18 cellular contexts compared by ENCODE assay signal in genomic region chr12:52074656-52075408, GRCh38. TPM values are rescaled to one million over a fixed set of nuclear protein-coding genes. Genes with fewer than 3 reads are reported as not detected.
DNase-seq lines count a peak whose midpoint lies in the region; ATAC-seq and TF ChIP-seq lines count a peak whose summit lies in the region.
"Had no signal": no experiment of that assay in that cellular context is flagged by ENCODE, and none has a peak within 500 bp of the region (broad histone marks: within the 10 kb centered on the region; RNA-seq: fewer than 3 reads in every experiment).

No MANE protein-coding gene starts in this region.

- intact Hi-C loops in prostate gland (cut with DNase I) (no loop called here), mucosa of descending colon (cut with DNase I, micrococcal nuclease) (no loop called here)

- no peak for TF ChIP-seq CTCF in C4-2B (conservative IDR thresholded peaks at IDR 0.05)
- TF ChIP-seq CTCF in prostate gland (IDR thresholded peaks at IDR 0.05) = no peak
- TF ChIP-seq CTCF in mucosa of descending colon (IDR thresholded peaks at IDR 0.05) = no peak

- DNase-seq in NCI-H187 (lab: John Stamatoyannopoulos, UW) = peak; percentile 72 to 85
- peak; percentile 48 for DNase-seq in SHP77 treated with DMSO at 0.1 percent for 48 hours (lab: John Stamatoyannopoulos, UW)
- no peak for DNase-seq in prostate gland (ENCODE audit: low spot score)
- no peak for DNase-seq in activated CD4-positive, alpha-beta memory T cell treated with anti-CD3 and anti-CD28 coated beads, Interleukin-2, amount 10 ng/mL, durations not matched to agents 7 days and 5 days
- no peak for DNase-seq in mucosa of descending colon
- no peak for DNase-seq in immature natural killer cell
- DNase-seq: activated CD8-positive, alpha-beta memory T cell treated with anti-CD3 and anti-CD28 coated beads, Interleukin-2, amount 50 U/mL, for 4 hours; C1 segment of cervical spinal cord; NCI-H1105; NCI-H526; small intestine had no signal

- no peaks in the 10 kb centered on the region for H3K27me3 Mint-ChIP-seq in activated CD4-positive, alpha-beta memory T cell treated with anti-CD3 and anti-CD28 coated beads, Interleukin-2, amount 10 ng/mL, durations not matched to agents 7 days and 5 days
- H3K27me3 Mint-ChIP-seq in immature natural killer cell (ENCODE audit: low read depth in 3 of 3) = peaks cover 0 to 4% (median 3%) of the 10 kb centered on the region in 3 donors

- H3K4me3 Mint-ChIP-seq in activated CD4-positive, alpha-beta memory T cell treated with anti-CD3 and anti-CD28 coated beads, Interleukin-2, amount 10 ng/mL, durations not matched to agents 7 days and 5 days = no peak overlapping the region
- no peak overlapping the region for H3K4me3 Mint-ChIP-seq in immature natural killer cell

- no peak overlapping the region for H3K4me3 ChIP-seq in prostate gland
- H3K4me3 ChIP-seq in mucosa of descending colon = no peak overlapping the region
- H3K4me3 ChIP-seq: ascending aorta, hepatocyte had no signal

- H3K27me3 ChIP-seq in prostate gland (replicated peaks; ENCODE audit: insufficient read depth) = no peaks in the 10 kb centered on the region
- H3K27me3 ChIP-seq: ascending aorta, hepatocyte had no signal

- peaks cover 38% of the 10 kb centered on the region for H3K4me1 Mint-ChIP-seq in activated CD4-positive, alpha-beta memory T cell treated with anti-CD3 and anti-CD28 coated beads, Interleukin-2, amount 10 ng/mL, durations not matched to agents 7 days and 5 days
- H3K4me1 Mint-ChIP-seq in immature natural killer cell = peaks cover 30 to 36% of the 10 kb centered on the region in 2 donors

- H3K9me3 ChIP-seq in prostate gland = no peaks in the 10 kb centered on the region
- no peaks in the 10 kb centered on the region for H3K9me3 ChIP-seq in mucosa of descending colon
- H3K9me3 ChIP-seq: ascending aorta had no signal

- H3K36me3 ChIP-seq in prostate gland (peaks cover 0 to 9% of the 10 kb centered on the region in 2 donors), mucosa of descending colon (ENCODE audit: low read depth) (no peaks in the 10 kb centered on the region)

- 86% methylated on average over 9 of the region's 9 CpGs for WGBS in prostate gland

- H3K27ac ChIP-seq in C4-2B = peak overlapping the region; percentile 2; the same call in 1 of the 2 replicates
- peak overlapping the region; percentile 45 to 61 for H3K27ac ChIP-seq in prostate gland
- H3K27ac ChIP-seq: ascending aorta, hepatocyte, KMS-11 had no signal

- no peak for ATAC-seq in mucosa of descending colon
- ATAC-seq: HCT116, Panc1, SK-N-SH treated with all-trans-retinoic acid at 6 μM for 48 hours had no signal

- no peaks in the 10 kb centered on the region for H3K9me3 Mint-ChIP-seq in activated CD4-positive, alpha-beta memory T cell treated with anti-CD3 and anti-CD28 coated beads, Interleukin-2, amount 10 ng/mL, durations not matched to agents 7 days and 5 days
- no peaks in the 10 kb centered on the region for H3K9me3 Mint-ChIP-seq in immature natural killer cell

- no peak for TF ChIP-seq POLR2A in prostate gland (IDR thresholded peaks at IDR 0.05)

- H3K4me1 ChIP-seq in prostate gland (replicated peaks) (peaks cover 10% of the 10 kb centered on the region), mucosa of descending colon (ENCODE audit: low read depth) (peaks cover 15% of the 10 kb centered on the region)

- peaks cover 54% of the 10 kb centered on the region for H3K36me3 Mint-ChIP-seq in activated CD4-positive, alpha-beta memory T cell treated with anti-CD3 and anti-CD28 coated beads, Interleukin-2, amount 10 ng/mL, durations not matched to agents 7 days and 5 days (ENCODE audit: low read depth)
- H3K36me3 Mint-ChIP-seq in immature natural killer cell = peaks cover 15 to 28% (median 16%) of the 10 kb centered on the region in 3 donors

- CTCF ChIA-PET in activated CD4-positive, alpha-beta memory T cell treated with anti-CD3 and anti-CD28 coated beads, Interleukin-2, amount 10 ng/mL, durations not matched to agents 7 days and 5 days (lab: Charles Lee) = interaction anchor here (18.2 kb wide), 1 partner anchor 51 kb away, joined by 290 read pairs; no protein-coding TSS in a partner anchor

- POLR2A ChIA-PET in activated CD4-positive, alpha-beta memory T cell treated with anti-CD3 and anti-CD28 coated beads, Interleukin-2, amount 10 ng/mL, durations not matched to agents 7 days and 5 days (lab: Charles Lee) = no interaction called here

- H3K27ac Mint-ChIP-seq in activated CD4-positive, alpha-beta memory T cell treated with anti-CD3 and anti-CD28 coated beads, Interleukin-2, amount 10 ng/mL, durations not matched to agents 7 days and 5 days = no peak overlapping the region
- H3K27ac Mint-ChIP-seq in immature natural killer cell = no peak overlapping the region

RNA-seq across cellular contexts. Expression of gene SMIM41, which starts 4.7 kb away (rescaled TPM):
- 10 to 100 TPM in 1 of 2 donors, 1 to 10 TPM in 1; 7.5 to 30.2 TPM for total RNA-seq in prostate gland
- not detected for total RNA-seq in activated CD4-positive, alpha-beta memory T cell treated with anti-CD3 and anti-CD28 coated beads, Interleukin-2, amount 10 ng/mL, durations not matched to agents 7 days and 5 days
- total RNA-seq in mucosa of descending colon = under 1 TPM in 2 of 3 donors, not detected in 1; 0.32 to 0.41 TPM
- polyA plus RNA-seq in immature natural killer cell = not detected
- total RNA-seq: hepatocyte had no signal
- polyA plus RNA-seq: hepatocyte had no signal

RNA-seq across cellular contexts. Expression of gene ATG101, which starts 5.1 kb away (rescaled TPM):
- 10 to 100 TPM; 60.0 to 64.1 TPM for total RNA-seq in prostate gland
- total RNA-seq in activated CD4-positive, alpha-beta memory T cell treated with anti-CD3 and anti-CD28 coated beads, Interleukin-2, amount 10 ng/mL, durations not matched to agents 7 days and 5 days = 10 to 100 TPM; 30.5 to 30.8 TPM
- total RNA-seq in mucosa of descending colon = 10 to 100 TPM; 30.1 to 37.5 (median 33.0) TPM
- 10 to 100 TPM; 25.8 to 50.8 (median 32.2) TPM for polyA plus RNA-seq in immature natural killer cell

RNA-seq across cellular contexts. Expression of gene NR4A1, which starts 23.6 kb away (rescaled TPM):
- 100 to 1,000 TPM in 1 of 2 donors, 10 to 100 TPM in 1; 85.1 to 125 TPM for total RNA-seq in prostate gland
- 10 to 100 TPM; 10.0 to 10.5 TPM for total RNA-seq in activated CD4-positive, alpha-beta memory T cell treated with anti-CD3 and anti-CD28 coated beads, Interleukin-2, amount 10 ng/mL, durations not matched to agents 7 days and 5 days
- total RNA-seq in mucosa of descending colon = 100 to 1,000 TPM in 1 of 3 donors, 10 to 100 TPM in 2; 16.2 to 123 (median 44.6) TPM
- polyA plus RNA-seq in immature natural killer cell = 1 to 10 TPM in 2 of 3 donors, under 1 TPM in 1; 0.83 to 2.1 (median 1.3) TPM

Comparison
In these comparisons a context has a peak if more than half of its experiments do, and no peak if none do; other contexts are left out.
1. DNase-seq: peak in NCI-H187 (2 of 2) and SHP77 treated with DMSO at 0.1 percent for 48 hours (single experiment); none in prostate gland (single experiment), activated CD4-positive, alpha-beta memory T cell treated with anti-CD3 and anti-CD28 coated beads, Interleukin-2, amount 10 ng/mL, durations not matched to agents 7 days and 5 days (single experiment), mucosa of descending colon (0 of 3) and immature natural killer cell (0 of 3).
2. RNA of gene SMIM41, which starts 4.7 kb away (total RNA-seq): 7.5 to 30.2 TPM in prostate gland; 0.32 to 0.41 TPM in mucosa of descending colon and not detected in activated CD4-positive, alpha-beta memory T cell treated with anti-CD3 and anti-CD28 coated beads, Interleukin-2, amount 10 ng/mL, durations not matched to agents 7 days and 5 days; every median in the first group is over 4 times any median in the second.